Comparison of ENCODE assay signal across 8 cellular contexts in genomic region chr7:30974605-30975256, GRCh38. TPM values are rescaled to one million over a fixed set of nuclear protein-coding genes. Genes with fewer than 3 reads are reported as not detected.
DNase-seq lines count a peak whose midpoint lies in the region; ATAC-seq lines count a peak whose summit lies in the region.

No MANE protein-coding gene starts in this region.

- DNase-seq in NCI-H1092 treated with DMSO at 0.1 percent for 48 hours (lab: John Stamatoyannopoulos, UW) (peak; percentile 21), NCI-H1092 (lab: John Stamatoyannopoulos, UW) (no peak), SJSA1 (ENCODE audit: low read depth in 1 of 2, low spot score in 2 of 2) (peak; percentile 30 to 50), dermis blood vessel endothelial cell (peak; percentile 84), mesenteric fat pad (ENCODE audit: low spot score) (peak; percentile 71), NCI-H2171 treated with DMSO at 0.1 percent for 48 hours (lab: John Stamatoyannopoulos, UW) (no peak)

- H3K4me3 ChIP-seq in SJSA1: no peak overlapping the region

- H3K27ac ChIP-seq in SJSA1: no peak overlapping the region

- no peaks in the 10 kb centered on the region for H3K36me3 ChIP-seq in SJSA1

- no peaks in the 10 kb centered on the region for H3K9me3 ChIP-seq in SJSA1 (replicated peaks)

- no peaks in the 10 kb centered on the region for H3K4me1 ChIP-seq in SJSA1 (replicated peaks)

- peak; percentile 91 for ATAC-seq in GM21360 (IDR thresholded peaks at IDR 0.05; ENCODE audit: unreplicated experiment)
- ATAC-seq in HG03457 (IDR thresholded peaks at IDR 0.05; ENCODE audit: unreplicated experiment): peak; percentile 92

- no peaks in the 10 kb centered on the region; the same call in none of the 2 replicates for H3K27me3 ChIP-seq in SJSA1 (replicated peaks)

RNA-seq across cellular contexts. Expression of gene GHRHR, which starts 11.0 kb away (rescaled TPM):
- total RNA-seq in SJSA1 (2014; rRNA removed; shearing (Covaris generic)): not detected in 2 replicates
- 0.09 TPM in 1 of 2 replicates, not detected in the other for total RNA-seq in dermis blood vessel endothelial cell
- total RNA-seq in mesenteric fat pad: not detected

Comparison
In these comparisons a context has a peak if more than half of its experiments do, and no peak if none do; other contexts are left out.
1. DNase-seq: peak in NCI-H1092 treated with DMSO at 0.1 percent for 48 hours (single experiment), SJSA1 (2 of 2), dermis blood vessel endothelial cell (single experiment) and mesenteric fat pad (single experiment); none in NCI-H1092 (single experiment) and NCI-H2171 treated with DMSO at 0.1 percent for 48 hours (single experiment).